19 cellular contexts compared by ENCODE assay signal in genomic region chr2:64134813-64135212, GRCh38. TPM values are rescaled to one million over a fixed set of nuclear protein-coding genes. Genes with fewer than 3 reads are reported as not detected.
DNase-seq lines count a peak whose midpoint lies in the region; ATAC-seq and TF ChIP-seq lines count a peak whose summit lies in the region.
"Had no signal": no experiment of that assay in that cellular context is flagged by ENCODE, and none has a peak within 500 bp of the region (broad histone marks: within the 10 kb centered on the region; RNA-seq: fewer than 3 reads in every experiment).

No MANE protein-coding gene starts in this region.

- CTCF ChIA-PET in naive thymus-derived CD4-positive, alpha-beta T cell (lab: Charles Lee) = interaction anchor here (1.0 to 1.7 kb wide), 4 partner anchors 30 to 353 kb away, joined by 3 to 7 read pairs (median 4); no protein-coding TSS in a partner anchor

- no peak overlapping the region for H3K4me3 ChIP-seq in naive thymus-derived CD4-positive, alpha-beta T cell (ENCODE audit: low read length)
- H3K4me3 ChIP-seq in right atrium auricular region = no peak overlapping the region
- H3K4me3 ChIP-seq in heart right ventricle = no peak overlapping the region
- H3K4me3 ChIP-seq: sigmoid colon had no signal

- no peaks in the 10 kb centered on the region for H3K27me3 Mint-ChIP-seq in activated naive CD8-positive, alpha-beta T cell treated with anti-CD3 and anti-CD28 coated beads, Interleukin-2, amount 10 ng/mL, durations not matched to agents 7 days and 5 days
- H3K27me3 Mint-ChIP-seq in naive thymus-derived CD4-positive, alpha-beta T cell = no peaks in the 10 kb centered on the region
- H3K27me3 Mint-ChIP-seq: dendritic cell treated with granulocyte-macrophage colony-stimulating factor and Interleukin-4, amounts not matched to agents 40 ng/mL and 50 ng/mL, for 4 days had no signal

- peak; percentile 63 for ATAC-seq in activated naive CD8-positive, alpha-beta T cell treated with anti-CD3 and anti-CD28 coated beads, Interleukin-2, amount 10 ng/mL, durations not matched to agents 7 days and 5 days (ENCODE audit: low read depth)
- peak; percentile 51 for ATAC-seq in naive thymus-derived CD4-positive, alpha-beta T cell
- ATAC-seq in heart right ventricle = no peak
- ATAC-seq: left ventricle myocardium superior, Panc1 had no signal

- TF ChIP-seq CTCF in right atrium auricular region (IDR thresholded peaks at IDR 0.05) (no peak), heart right ventricle (IDR thresholded peaks at IDR 0.05) (no peak)

- peak; percentile 25 for DNase-seq in ELR (ENCODE audit: low read depth)
- peak; percentile 15 for DNase-seq in RPMI7951 (ENCODE audit: low read depth)
- no peak for DNase-seq in activated naive CD8-positive, alpha-beta T cell treated with anti-CD3 and anti-CD28 coated beads, Interleukin-2, amount 10 ng/mL, durations not matched to agents 7 days and 5 days
- no peak for DNase-seq in naive thymus-derived CD4-positive, alpha-beta T cell
- DNase-seq in HuH-7 (ENCODE audit: low spot score) = no peak
- no peak for DNase-seq in right atrium auricular region (ENCODE audit: low spot score)
- no peak for DNase-seq in heart right ventricle
- DNase-seq: activated CD8-positive, alpha-beta memory T cell treated with anti-CD3 and anti-CD28 coated beads for 24 hours; aorta; GDM1; GOT3; left ventricle myocardium superior; NCI-H187; NCI-H510A; sigmoid colon had no signal

- no peaks in the 10 kb centered on the region for H3K9me3 ChIP-seq in naive thymus-derived CD4-positive, alpha-beta T cell (ENCODE audit: control insufficient read depth in 2 of 3, low read length in 3 of 3)
- H3K9me3 ChIP-seq in right atrium auricular region (no peaks in the 10 kb centered on the region), heart right ventricle (no peaks in the 10 kb centered on the region)
- H3K9me3 ChIP-seq: sigmoid colon had no signal

- H3K4me1 Mint-ChIP-seq in activated naive CD8-positive, alpha-beta T cell treated with anti-CD3 and anti-CD28 coated beads, Interleukin-2, amount 10 ng/mL, durations not matched to agents 7 days and 5 days = peaks cover 54% of the 10 kb centered on the region
- H3K4me1 Mint-ChIP-seq in naive thymus-derived CD4-positive, alpha-beta T cell = peaks cover 46 to 89% (median 84%) of the 10 kb centered on the region in 7 donors

- H3K27ac Mint-ChIP-seq in activated naive CD8-positive, alpha-beta T cell treated with anti-CD3 and anti-CD28 coated beads, Interleukin-2, amount 10 ng/mL, durations not matched to agents 7 days and 5 days = peak overlapping the region; percentile 49
- peak overlapping the region in 7 of 9 donors; percentile 4 to 68 (median 37) for H3K27ac Mint-ChIP-seq in naive thymus-derived CD4-positive, alpha-beta T cell
- H3K27ac Mint-ChIP-seq: dendritic cell treated with granulocyte-macrophage colony-stimulating factor and Interleukin-4, amounts not matched to agents 40 ng/mL and 50 ng/mL, for 4 days had no signal

- peaks cover 4 to 38% of the 10 kb centered on the region in 2 donors for H3K4me1 ChIP-seq in naive thymus-derived CD4-positive, alpha-beta T cell (ENCODE audit: control insufficient read depth in 2 of 2, insufficient read depth in 2 of 2, low read length in 2 of 2)
- peaks cover 0 to 23% of the 10 kb centered on the region in 2 donors for H3K4me1 ChIP-seq in right atrium auricular region
- H3K4me1 ChIP-seq in heart right ventricle = peaks cover 0 to 95% (median 56%) of the 10 kb centered on the region in 9 donors

- intact Hi-C loops in naive thymus-derived CD4-positive, alpha-beta T cell (cut with micrococcal nuclease) = loop anchor here (1.0 to 2.0 kb wide), 3 partner anchors 8 to 20 kb away; no protein-coding TSS in a partner anchor
- intact Hi-C loops in heart right ventricle (cut with DNase I) = loop anchor here in 2 of 10 donors (5.0 to 10.0 kb wide), 2 partner anchors 50 to 68 kb away; no protein-coding TSS in a partner anchor

- POLR2A ChIA-PET in activated naive CD8-positive, alpha-beta T cell treated with anti-CD3 and anti-CD28 coated beads, Interleukin-2, amount 10 ng/mL, durations not matched to agents 7 days and 5 days (lab: Charles Lee) = interaction anchor here (1.5 kb wide), 1 partner anchor 9 kb away, joined by 4 read pairs; no protein-coding TSS in a partner anchor
- POLR2A ChIA-PET in naive thymus-derived CD4-positive, alpha-beta T cell (lab: Charles Lee) = interaction anchor here (3.6 kb wide), 1 partner anchor 8 kb away, joined by 25 read pairs; no protein-coding TSS in a partner anchor

- H3K36me3 ChIP-seq in naive thymus-derived CD4-positive, alpha-beta T cell (ENCODE audit: control insufficient read depth in 2 of 3, insufficient read depth in 3 of 3, low read length in 3 of 3) = no peaks in the 10 kb centered on the region
- H3K36me3 ChIP-seq in right atrium auricular region (no peaks in the 10 kb centered on the region), heart right ventricle (no peaks in the 10 kb centered on the region)
- H3K36me3 ChIP-seq: sigmoid colon had no signal

- no peak overlapping the region for H3K27ac ChIP-seq in naive thymus-derived CD4-positive, alpha-beta T cell (ENCODE audit: low read depth, low read length)
- H3K27ac ChIP-seq in right atrium auricular region (no peak overlapping the region), heart right ventricle (peak overlapping the region in 1 of 10 donors; percentile 22)

- peak overlapping the region; percentile 41 for H3K4me3 Mint-ChIP-seq in activated naive CD8-positive, alpha-beta T cell treated with anti-CD3 and anti-CD28 coated beads, Interleukin-2, amount 10 ng/mL, durations not matched to agents 7 days and 5 days
- peak overlapping the region in 8 of 10 donors; percentile 14 to 66 (median 52) for H3K4me3 Mint-ChIP-seq in naive thymus-derived CD4-positive, alpha-beta T cell
- H3K4me3 Mint-ChIP-seq: CD14-positive monocyte; dendritic cell treated with granulocyte-macrophage colony-stimulating factor and Interleukin-4, amounts not matched to agents 40 ng/mL and 50 ng/mL, for 4 days; neural crest cell had no signal

- peaks cover 22% of the 10 kb centered on the region for H3K36me3 Mint-ChIP-seq in activated naive CD8-positive, alpha-beta T cell treated with anti-CD3 and anti-CD28 coated beads, Interleukin-2, amount 10 ng/mL, durations not matched to agents 7 days and 5 days
- H3K36me3 Mint-ChIP-seq in naive thymus-derived CD4-positive, alpha-beta T cell = peaks cover 0 to 23% (median 4%) of the 10 kb centered on the region in 5 donors

- no peaks in the 10 kb centered on the region for H3K9me3 Mint-ChIP-seq in activated naive CD8-positive, alpha-beta T cell treated with anti-CD3 and anti-CD28 coated beads, Interleukin-2, amount 10 ng/mL, durations not matched to agents 7 days and 5 days
- peaks cover 0 to 2% (median 0%) of the 10 kb centered on the region in 11 donors for H3K9me3 Mint-ChIP-seq in naive thymus-derived CD4-positive, alpha-beta T cell
- H3K9me3 Mint-ChIP-seq: CD14-positive monocyte; dendritic cell treated with granulocyte-macrophage colony-stimulating factor and Interleukin-4, amounts not matched to agents 40 ng/mL and 50 ng/mL, for 4 days; neural crest cell had no signal

- no peaks in the 10 kb centered on the region for H3K27me3 ChIP-seq in naive thymus-derived CD4-positive, alpha-beta T cell (ENCODE audit: control insufficient read depth in 2 of 2, insufficient read depth in 2 of 2, low read length in 2 of 2)
- no peaks in the 10 kb centered on the region for H3K27me3 ChIP-seq in right atrium auricular region
- H3K27me3 ChIP-seq in heart right ventricle = no peaks in the 10 kb centered on the region
- H3K27me3 ChIP-seq: sigmoid colon had no signal

RNA-seq across cellular contexts. Expression of gene PELI1, which starts 9.4 kb away (rescaled TPM):
- total RNA-seq in RPMI7951 (2014; rRNA removed; shearing (Covaris generic)) = 4.6 and 6.2 TPM in 2 replicates
- total RNA-seq in activated naive CD8-positive, alpha-beta T cell treated with anti-CD3 and anti-CD28 coated beads, Interleukin-2, amount 10 ng/mL, durations not matched to agents 7 days and 5 days = 10 to 100 TPM; 22.6 to 25.7 TPM
- total RNA-seq in naive thymus-derived CD4-positive, alpha-beta T cell = 100 to 1,000 TPM in 2 of 5 experiments, 10 to 100 TPM in 3; 33.4 to 170 (median 57.2) TPM
- 10 to 100 TPM; 12.3 to 15.2 TPM for polyA plus RNA-seq in naive thymus-derived CD4-positive, alpha-beta T cell
- total RNA-seq in right atrium auricular region (10 to 100 TPM; 10.3 to 10.9 TPM), heart right ventricle (10 to 100 TPM in 3 of 10 donors, 1 to 10 TPM in 7; 6.3 to 15.6 (median 8.6) TPM)
- 1 to 10 TPM; 6.0 to 9.1 TPM for polyA plus RNA-seq in heart right ventricle

Comparison
In these comparisons a context has a peak if more than half of its experiments do, and no peak if none do; other contexts are left out.
1. DNase-seq: peak in ELR (single experiment) and RPMI7951 (single experiment); none in activated naive CD8-positive, alpha-beta T cell treated with anti-CD3 and anti-CD28 coated beads, Interleukin-2, amount 10 ng/mL, durations not matched to agents 7 days and 5 days (single experiment), naive thymus-derived CD4-positive, alpha-beta T cell (0 of 9), HuH-7 (single experiment), right atrium auricular region (single experiment) and heart right ventricle (0 of 2).
2. ATAC-seq: peak in activated naive CD8-positive, alpha-beta T cell treated with anti-CD3 and anti-CD28 coated beads, Interleukin-2, amount 10 ng/mL, durations not matched to agents 7 days and 5 days (single experiment) and naive thymus-derived CD4-positive, alpha-beta T cell (single experiment); none in heart right ventricle (0 of 8).